ENCODE assay signal across 11 cellular contexts in the genomic region with DNA sequence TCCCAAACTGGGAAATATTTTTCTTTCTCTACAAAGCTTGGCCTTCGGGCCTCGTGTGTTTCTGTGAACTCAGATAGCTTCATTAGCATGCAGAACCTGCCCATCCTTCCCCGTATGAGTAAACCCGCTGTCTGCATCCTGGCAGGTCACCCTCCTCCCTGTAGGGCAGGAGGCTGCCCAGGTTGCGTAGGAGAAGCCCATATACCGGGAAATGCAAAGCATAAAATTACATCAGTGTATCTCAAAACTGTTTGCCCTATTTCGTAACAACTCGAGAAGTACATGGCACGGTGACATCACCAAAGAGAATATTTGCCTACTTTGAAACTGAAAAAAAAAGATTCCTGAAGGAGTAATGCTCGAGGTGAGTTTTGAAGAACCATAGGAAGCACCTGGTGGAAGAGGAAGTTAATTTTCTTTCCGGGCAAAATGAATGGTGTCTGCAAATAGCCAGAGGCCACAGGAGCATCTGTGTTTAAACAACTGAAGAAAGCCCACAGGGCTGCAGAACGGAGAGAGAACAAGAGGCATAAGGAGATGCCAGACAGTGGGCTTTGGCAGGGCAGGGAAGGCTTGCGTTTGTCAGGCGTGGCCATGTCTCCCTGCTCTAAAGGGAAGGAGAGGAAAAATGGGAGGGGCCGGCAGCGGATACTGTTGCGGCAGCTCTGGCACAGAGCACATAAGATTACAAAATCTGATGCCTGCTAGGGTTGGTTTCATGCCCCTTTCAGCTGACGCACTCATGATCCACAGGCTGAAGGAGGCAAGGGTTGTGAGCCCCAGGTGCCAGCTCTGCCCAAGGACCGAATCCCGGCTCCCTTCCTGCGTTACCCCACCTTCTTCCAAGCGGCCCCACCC.
A peak's percentile ranks its signal among the peaks of the same experiment; 100 is the strongest.
DNase-seq lines count a peak whose midpoint lies in the region; ATAC-seq, FAIRE-seq and TF ChIP-seq lines count a peak whose summit lies in the region.
"Had no signal": no experiment of that assay in that cellular context is flagged by ENCODE, and none has a peak within 500 bp of the region (broad histone marks: within the 10 kb centered on the region; RNA-seq: fewer than 3 reads in every experiment).

No MANE protein-coding gene starts in this region.

- H3K27ac Mint-ChIP-seq in CD14-positive monocyte, result peak overlapping the region; percentile 95 to 99 (median 98)
- no peak overlapping the region for H3K27ac Mint-ChIP-seq in WTC11
- H3K27ac Mint-ChIP-seq: progenitor cell of endocrine pancreas had no signal

- H4K8ac ChIP-seq in mesenchymal stem cell (ENCODE audit: low read length), result no peak overlapping the region

- peak overlapping the region; percentile 37 for H3K27ac ChIP-seq in caudate nucleus (ENCODE audit: low read depth, low read length)
- H3K27ac ChIP-seq in mesenchymal stem cell (ENCODE audit: low read length, poor library complexity, severe bottlenecking), result no peak overlapping the region

- H3K4me2 ChIP-seq in mesenchymal stem cell (ENCODE audit: low read length, poor library complexity, severe bottlenecking), result no peak overlapping the region

- intact Hi-C loops in CD14-positive monocyte (cut with micrococcal nuclease), result loop anchor here in 1 of 2 donors (5.0 kb wide), 1 partner anchor 53 kb away; no protein-coding TSS in a partner anchor

- H3K36me3 Mint-ChIP-seq in CD14-positive monocyte, result peaks cover 0 to 5% of the 10 kb centered on the region in 2 donors
- peaks cover 11% of the 10 kb centered on the region for H3K36me3 Mint-ChIP-seq in WTC11

- H3K14ac ChIP-seq in mesenchymal stem cell (ENCODE audit: low read length in 2 of 2), result no peak overlapping the region

- H2BK120ac ChIP-seq in mesenchymal stem cell (ENCODE audit: low read depth, low read length), result no peak overlapping the region

- POLR2A ChIA-PET in WTC11 (lab: Charles Lee), result no interaction called here

- no peak for TF ChIP-seq CTCF in CD14-positive monocyte (IDR thresholded peaks at IDR 0.05)
- TF ChIP-seq CTCF in WTC11 (IDR thresholded peaks at IDR 0.05), result no peak

- DNase-seq in CD14-positive monocyte (ENCODE audit: low spot score), result peak; percentile 79
- DNase-seq in NCI-H2107 (lab: John Stamatoyannopoulos, UW), result peak; percentile 52
- DNase-seq in caudate nucleus (lab: John Stamatoyannopoulos, UW), result peak in 7 of 61 donors; percentile 5 to 33 (median 20)
- no peak for DNase-seq in mesenchymal stem cell
- DNase-seq in stimulated activated CD4-positive, alpha-beta T cell treated with anti-CD3 and anti-CD28 coated beads, Interleukin-15, amount 100 ng/mL, for 24 hours, result no peak
- DNase-seq in WTC11 (ENCODE audit: low spot score), result no peak
- DNase-seq in GM12892 (ENCODE audit: insufficient read length), result no peak
- DNase-seq: activated effector memory CD4-positive, alpha-beta T cell treated with Interleukin-2 at 50 U/mL for 16 hours; stimulated activated naive CD8-positive, alpha-beta T cell treated with anti-CD3 and anti-CD28 coated beads, Interleukin-15, Interleukin-2, amounts not matched to agents 100 U/mL and 50 U/mL, for 24 hours had no signal

- H3K36me3 ChIP-seq in mesenchymal stem cell (ENCODE audit: control insufficient read depth in 1 of 2, insufficient read depth in 2 of 2, low read depth in 1 of 2, low read length in 2 of 2), result no peaks in the 10 kb centered on the region

- no peak overlapping the region for H3K4ac ChIP-seq in mesenchymal stem cell (ENCODE audit: low read depth in 1 of 2, low read length in 2 of 2)

- H3K4me1 Mint-ChIP-seq in CD14-positive monocyte (peaks cover 52% of the 10 kb centered on the region), WTC11 (peaks cover 11% of the 10 kb centered on the region)

- H2BK12ac ChIP-seq in mesenchymal stem cell (ENCODE audit: low read length in 2 of 2), result peak overlapping the region in 1 of 2 experiments; percentile 24

- peak overlapping the region; percentile 71 to 92 for H3K4me3 Mint-ChIP-seq in CD14-positive monocyte
- no peak overlapping the region for H3K4me3 Mint-ChIP-seq in WTC11

- peaks cover 0 to 1% (median 0%) of the 10 kb centered on the region in 3 donors for H3K27me3 Mint-ChIP-seq in CD14-positive monocyte (ENCODE audit: low read depth in 3 of 3)
- no peaks in the 10 kb centered on the region for H3K27me3 Mint-ChIP-seq in WTC11 (ENCODE audit: low read depth)
- H3K27me3 Mint-ChIP-seq: progenitor cell of endocrine pancreas had no signal

- H2AFZ ChIP-seq in mesenchymal stem cell (ENCODE audit: low read depth, low read length), result no peak overlapping the region

- no peak overlapping the region for H2BK5ac ChIP-seq in mesenchymal stem cell (ENCODE audit: low read depth, low read length, poor library complexity, severe bottlenecking)

- whole genome bisulfite sequencing in mesenchymal stem cell, result 93% methylated on average over 22 of the region's 22 CpGs

- CTCF ChIA-PET in WTC11 (lab: Charles Lee), result interaction anchor here (0.6 to 1.1 kb wide), 2 partner anchors 159 to 320 kb away, joined by 3 read pairs; no protein-coding TSS in a partner anchor

- no peak overlapping the region for H2AK5ac ChIP-seq in mesenchymal stem cell (ENCODE audit: low read length, severe bottlenecking)

- H3K9me3 Mint-ChIP-seq in CD14-positive monocyte, result peaks cover 0 to 9% (median 5%) of the 10 kb centered on the region in 7 donors
- H3K9me3 Mint-ChIP-seq in WTC11, result peaks cover 27% of the 10 kb centered on the region

- no peak overlapping the region for H3K4me3 ChIP-seq in mesenchymal stem cell (ENCODE audit: insufficient read depth in 1 of 2, low read depth in 1 of 2, low read length in 2 of 2)

- ATAC-seq in WTC11, result no peak
- no peak for ATAC-seq in HG03432 (IDR thresholded peaks at IDR 0.05; ENCODE audit: unreplicated experiment)
- ATAC-seq: stimulated activated naive CD8-positive, alpha-beta T cell treated with anti-CD3 and anti-CD28 coated beads, Interleukin-15, Interleukin-2, amounts not matched to agents 100 U/mL and 50 U/mL, for 24 hours had no signal

- H3K9ac ChIP-seq in mesenchymal stem cell (ENCODE audit: low read length), result no peak overlapping the region

- H3K9me3 ChIP-seq in mesenchymal stem cell (ENCODE audit: control insufficient read depth, low read length), result no peaks in the 10 kb centered on the region

- peak overlapping the region; percentile 57 for H2BK15ac ChIP-seq in mesenchymal stem cell (ENCODE audit: low read depth, poor library complexity, severe bottlenecking)

- no peak for FAIRE-seq in GM12892 (lab: Jason Lieb, UNC)

- H3K4me1 ChIP-seq in mesenchymal stem cell (ENCODE audit: control insufficient read depth, insufficient read depth, low read depth, low read length), result no peaks in the 10 kb centered on the region

- TF ChIP-seq POLR2A in GM12892 (IDR thresholded peaks at IDR 0.05; ENCODE audit: low read depth, low read length), result no peak

- H4K91ac ChIP-seq in mesenchymal stem cell (ENCODE audit: low read length), result no peak overlapping the region

- no peak overlapping the region for H3K23ac ChIP-seq in mesenchymal stem cell (ENCODE audit: low read length in 2 of 2)

- no peaks in the 10 kb centered on the region for H3K27me3 ChIP-seq in mesenchymal stem cell (ENCODE audit: control insufficient read depth in 1 of 2, insufficient read depth in 1 of 2, low read length in 2 of 2)

- H3K18ac ChIP-seq in mesenchymal stem cell (ENCODE audit: low read depth in 1 of 2, low read length in 2 of 2), result no peak overlapping the region

- no peaks in the 10 kb centered on the region for H3K79me1 ChIP-seq in mesenchymal stem cell (replicated peaks; ENCODE audit: low read length, poor library complexity, severe bottlenecking)

TF ChIP-seq in WTC11, 78 proteins besides CTCF, POLR2A, EP300 and RAD21 (continues in another document):
- no peak for TF ChIP-seq RORB (CRISPR knock-in tag; IDR thresholded peaks at IDR 0.05)
- no peak for TF ChIP-seq FOXP1 (CRISPR knock-in tag; IDR thresholded peaks at IDR 0.05; ENCODE audit: borderline replicate concordance)
- no peak for TF ChIP-seq GRHL2 (CRISPR knock-in tag; IDR thresholded peaks at IDR 0.05; ENCODE audit: insufficient replicate concordance, severe bottlenecking)
- no peak for TF ChIP-seq CBFB (CRISPR knock-in tag; IDR thresholded peaks at IDR 0.05; ENCODE audit: low read depth)
- TF ChIP-seq ATF1 (CRISPR knock-in tag; IDR thresholded peaks at IDR 0.05), result no peak
- no peak for TF ChIP-seq ERG (CRISPR knock-in tag; IDR thresholded peaks at IDR 0.05)
- TF ChIP-seq EMX1 (CRISPR knock-in tag; IDR thresholded peaks at IDR 0.05), result no peak

Comparison
In these comparisons a context has a peak if more than half of its experiments do, and no peak if none do; other contexts are left out.
1. DNase-seq: peak in CD14-positive monocyte (single experiment) and NCI-H2107 (single experiment); none in mesenchymal stem cell (single experiment), stimulated activated CD4-positive, alpha-beta T cell treated with anti-CD3 and anti-CD28 coated beads, Interleukin-15, amount 100 ng/mL, for 24 hours (single experiment), WTC11 (single experiment) and GM12892 (single experiment).